In genomic region chr12:49974231-49974675, GRCh38 we compare ENCODE assay signal across 9 cellular contexts. TPM values are rescaled to one million over a fixed set of nuclear protein-coding genes. Genes with fewer than 3 reads are reported as not detected.
A peak's percentile ranks its signal among the peaks of the same experiment; 100 is the strongest.
DNase-seq lines count a peak whose midpoint lies in the region; ATAC-seq, FAIRE-seq and TF ChIP-seq lines count a peak whose summit lies in the region.
"Had no signal": no experiment of that assay in that cellular context is flagged by ENCODE, and none has a peak within 500 bp of the region (broad histone marks: within the 10 kb centered on the region; RNA-seq: fewer than 3 reads in every experiment).

No MANE protein-coding gene starts in this region.

- ATAC-seq in GM19035 (IDR thresholded peaks at IDR 0.05; ENCODE audit: unreplicated experiment) (no peak), HG02981 (IDR thresholded peaks at IDR 0.05; ENCODE audit: unreplicated experiment) (no peak), GM21367 (IDR thresholded peaks at IDR 0.05; ENCODE audit: unreplicated experiment) (no peak)

- no peak for TF ChIP-seq POLR2A in GM12892 (IDR thresholded peaks at IDR 0.05; ENCODE audit: low read depth, low read length)

- TF ChIP-seq CTCF in D721Med (IDR thresholded peaks at IDR 0.05; ENCODE audit: insufficient read depth, missing control alignments) (peak; percentile 60), fibroblast of the aortic adventitia (IDR thresholded peaks at IDR 0.05; ENCODE audit: insufficient read depth, low read length) (peak; percentile 72)

- no peak overlapping the region for H3K4me3 ChIP-seq in fibroblast of the aortic adventitia (ENCODE audit: low read depth, low read length)
- H3K4me3 ChIP-seq: skin epidermis had no signal

- no peak for FAIRE-seq in D721Med (lab: Jason Lieb, UNC)
- no peak for FAIRE-seq in GM12892 (lab: Jason Lieb, UNC)

- DNase-seq in D721Med (ENCODE audit: insufficient read length, low spot score) (no peak), SK-N-DZ (ENCODE audit: low spot score) (peak; percentile 73), fibroblast of the aortic adventitia (ENCODE audit: low read depth) (peak; percentile 73), occipital lobe (lab: John Stamatoyannopoulos, UW) (peak; percentile 18), GM12892 (ENCODE audit: insufficient read length) (no peak)

RNA-seq across cellular contexts. Expression of gene AQP6, which starts 1.5 kb away (rescaled TPM):
- polyA plus RNA-seq in SK-N-DZ (2014; cell fraction: cytosol; rRNA removed) = 0.03 and 0.40 TPM in 2 replicates
- 0.20 TPM in 1 of 2 replicates, not detected in the other for polyA plus RNA-seq in SK-N-DZ (2014; cell fraction: nucleus; rRNA removed)
- total RNA-seq in fibroblast of the aortic adventitia (ENCODE audit: low replicate concordance) = 0.09 TPM in 1 of 2 replicates, not detected in the other
- total RNA-seq in occipital lobe = 0.62 TPM
- not detected for polyA plus RNA-seq in GM12892 (2012; ENCODE audit: missing spikeins)

RNA-seq across cellular contexts. Expression of gene AQP5, which starts 12.6 kb away (rescaled TPM):
- polyA plus RNA-seq in SK-N-DZ (2014; cell fraction: cytosol; rRNA removed) = 1.3 and 1.8 TPM in 2 replicates
- 0.33 and 0.90 TPM in 2 replicates for polyA plus RNA-seq in SK-N-DZ (2014; cell fraction: nucleus; rRNA removed)
- total RNA-seq in fibroblast of the aortic adventitia (ENCODE audit: low replicate concordance) (0.72 and 2.4 TPM in 2 replicates), occipital lobe (0.62 TPM)
- not detected for polyA plus RNA-seq in GM12892 (2012; ENCODE audit: missing spikeins)

RNA-seq across cellular contexts. Expression of gene AQP2, which starts 23.7 kb away (rescaled TPM):
- polyA plus RNA-seq in SK-N-DZ (2014; cell fraction: cytosol; rRNA removed) = 0.14 TPM in 1 of 2 replicates, not detected in the other
- not detected in 2 replicates for polyA plus RNA-seq in SK-N-DZ (2014; cell fraction: nucleus; rRNA removed)
- total RNA-seq in fibroblast of the aortic adventitia (ENCODE audit: low replicate concordance) (not detected in 2 replicates), occipital lobe (not detected)
- polyA plus RNA-seq in GM12892 (2012; ENCODE audit: missing spikeins) = not detected

RNA-seq across cellular contexts. Expression of gene RACGAP1, which starts 51.0 kb away (rescaled TPM):
- 127 and 139 TPM in 2 replicates for polyA plus RNA-seq in SK-N-DZ (2014; cell fraction: cytosol; rRNA removed)
- polyA plus RNA-seq in SK-N-DZ (2014; cell fraction: nucleus; rRNA removed) = 96.6 and 103 TPM in 2 replicates
- total RNA-seq in fibroblast of the aortic adventitia (ENCODE audit: low replicate concordance) = 18.6 and 88.1 TPM in 2 replicates
- 22.0 TPM for total RNA-seq in occipital lobe
- polyA plus RNA-seq in GM12892 (2012; ENCODE audit: missing spikeins) = 41.6 TPM

Comparison
In these comparisons a context has a peak if more than half of its experiments do, and no peak if none do; other contexts are left out.
1. DNase-seq: peak in SK-N-DZ (single experiment), fibroblast of the aortic adventitia (single experiment) and occipital lobe (single experiment); none in D721Med (single experiment) and GM12892 (single experiment).